Comparison of ENCODE assay signal across 8 cellular contexts in the genomic region with DNA sequence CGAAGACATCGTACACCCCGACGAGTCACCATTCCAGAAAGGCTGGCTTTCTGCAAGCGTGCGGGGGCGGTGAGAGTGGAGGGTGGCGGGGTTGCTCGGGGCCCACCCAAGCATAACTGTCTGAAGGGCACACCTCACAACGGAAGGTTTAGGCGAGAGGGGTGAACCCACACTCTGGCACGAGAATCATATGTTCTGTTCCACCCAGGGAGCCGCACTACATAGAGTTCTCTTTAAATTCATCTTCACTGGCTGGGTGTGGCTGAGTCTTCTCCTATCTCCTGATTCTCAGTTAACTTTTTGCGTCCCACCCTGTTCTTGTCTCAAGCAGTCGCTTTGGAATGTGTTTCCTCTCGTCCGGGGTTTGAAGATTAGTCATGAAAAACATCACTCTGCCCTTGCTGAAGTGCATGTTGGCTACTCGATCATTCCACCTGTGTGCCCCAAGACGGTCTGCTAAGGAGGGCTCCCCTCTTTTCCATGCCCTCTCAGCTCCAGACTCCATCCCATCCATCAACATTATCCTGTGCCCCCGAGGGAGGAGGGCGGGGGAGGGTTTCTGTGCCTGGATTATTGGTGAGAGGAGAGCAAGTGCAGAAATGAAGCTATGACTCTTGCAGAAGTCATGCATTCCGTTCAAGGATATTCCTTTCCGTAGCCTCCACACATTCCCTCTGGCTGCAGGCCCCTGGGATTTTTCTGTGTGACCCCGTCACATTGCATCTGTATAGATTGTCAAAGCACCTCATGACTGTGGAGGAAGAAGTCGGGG. TPM values are rescaled to one million over a fixed set of nuclear protein-coding genes. Genes with fewer than 3 reads are reported as not detected.
DNase-seq lines count a peak whose midpoint lies in the region; ATAC-seq, FAIRE-seq and TF ChIP-seq lines count a peak whose summit lies in the region.

No MANE protein-coding gene starts in this region.

- H3K36me3 ChIP-seq in endodermal cell (ENCODE audit: control insufficient read depth, insufficient read depth, low read length), result no peaks in the 10 kb centered on the region

- ATAC-seq in A549 (peak in 1 of 2 experiments; percentile 6; a peak in 2 of 6 replicates), HG03565 (IDR thresholded peaks at IDR 0.05; ENCODE audit: unreplicated experiment) (no peak)
- no peak for ATAC-seq in naive thymus-derived CD8-positive, alpha-beta T cell

- peak overlapping the region; percentile 62 for H3K4me3 Mint-ChIP-seq in endodermal cell
- peak overlapping the region; percentile 43 to 77 (median 62) for H3K4me3 Mint-ChIP-seq in naive thymus-derived CD8-positive, alpha-beta T cell

- CTCF ChIA-PET in A549 (lab: Yijun Ruan, JAX), result interaction anchor here (0.6 to 4.6 kb wide), 32 partner anchors 8 to 1420 kb away, joined by 3 to 112 read pairs (median 10); no protein-coding TSS in a partner anchor

- H3K4me1 ChIP-seq in A549, result peaks cover 8% of the 10 kb centered on the region; the same call in 2 of the 3 replicates
- H3K4me1 ChIP-seq in endodermal cell (ENCODE audit: control insufficient read depth, insufficient read depth, low read length), result no peaks in the 10 kb centered on the region

- TF ChIP-seq CTCF in A549 (IDR thresholded peaks at IDR 0.05) (no peak), endodermal cell (conservative IDR thresholded peaks at IDR 0.05) (no peak)

- H3K27ac Mint-ChIP-seq in endodermal cell, result no peak overlapping the region
- peak overlapping the region in 6 of 10 donors; percentile 43 to 87 (median 54) for H3K27ac Mint-ChIP-seq in naive thymus-derived CD8-positive, alpha-beta T cell

- peaks cover 8% of the 10 kb centered on the region for H3K9me3 Mint-ChIP-seq in endodermal cell
- H3K9me3 Mint-ChIP-seq in naive thymus-derived CD8-positive, alpha-beta T cell, result no peaks in the 10 kb centered on the region

- peaks cover 5% of the 10 kb centered on the region for H3K36me3 Mint-ChIP-seq in endodermal cell (ENCODE audit: low read depth)
- H3K36me3 Mint-ChIP-seq in naive thymus-derived CD8-positive, alpha-beta T cell, result no peaks in the 10 kb centered on the region

- WGBS in A549 (ENCODE audit: missing lambda C conversion rate), result 73% methylated on average over 25 of the region's 25 CpGs
- 86 to 88% methylated on average over 23 to 25 of the region's 25 CpGs for WGBS in endodermal cell (ENCODE audit: insufficient coverage in 1 of 2, insufficient read length in 1 of 2), 2 experiments

- TF ChIP-seq POLR2A in A549 (IDR thresholded peaks at IDR 0.05; ENCODE audit: low read length), result no peak

- H3K4me3 ChIP-seq in A549 (no peak overlapping the region), endodermal cell (ENCODE audit: low read length) (no peak overlapping the region)

- peaks cover 71% of the 10 kb centered on the region for H3K27me3 ChIP-seq in endodermal cell (ENCODE audit: control insufficient read depth, insufficient read depth, low read length, poor library complexity, severe bottlenecking)

- TF ChIP-seq EP300 in A549 (IDR thresholded peaks at IDR 0.05), result no peak

- DNase-seq in A549 (ENCODE audit: low read depth in 1 of 2, low spot score in 1 of 2) (no peak), NCI-H226 (peak; percentile 91), endodermal cell (no peak), UCSD-AML1 (lab: John Stamatoyannopoulos, UW; ENCODE audit: unreplicated experiment) (no peak), cerebellar cortex (ENCODE audit: low spot score) (no peak), NOMO-1 treated with DMSO at 0.1 percent for 48 hours (lab: John Stamatoyannopoulos, UW; ENCODE audit: unreplicated experiment) (no peak)
- DNase-seq in naive thymus-derived CD8-positive, alpha-beta T cell, result no peak

- H3K4me2 ChIP-seq in A549, result peak overlapping the region; percentile 94

- peak overlapping the region; percentile 72 to 96; a peak in 5 of 6 replicates for H3K27ac ChIP-seq in A549
- no peak overlapping the region for H3K27ac ChIP-seq in endodermal cell (ENCODE audit: low read depth, low read length)

- H3K9me3 ChIP-seq in A549 (no peaks in the 10 kb centered on the region), endodermal cell (ENCODE audit: control insufficient read depth, low read length) (peaks cover 10% of the 10 kb centered on the region)

- POLR2A ChIA-PET in A549 (lab: Yijun Ruan, JAX), result interaction anchor here (2.2 kb wide), 1 partner anchor 79 kb away, joined by 12 read pairs; no protein-coding TSS in a partner anchor
- POLR2A ChIA-PET in naive thymus-derived CD8-positive, alpha-beta T cell (lab: Charles Lee), result interaction anchor here (0.6 to 3.0 kb wide), 5 partner anchors 80 to 168 kb away, joined by 3 to 26 read pairs (median 15); no protein-coding TSS in a partner anchor

- H3K9ac ChIP-seq in endodermal cell (ENCODE audit: extremely low read depth, low read length, poor library complexity, severe bottlenecking), result no peak overlapping the region

- no peak for FAIRE-seq in A549 (lab: Jason Lieb, UNC)

- no peak for TF ChIP-seq RAD21 in A549 (conservative IDR thresholded peaks at IDR 0.05 in 1 of 2, IDR thresholded peaks at IDR 0.05 in 1 of 2)

- H3K4me1 Mint-ChIP-seq in endodermal cell, result peaks cover 7% of the 10 kb centered on the region
- H3K4me1 Mint-ChIP-seq in naive thymus-derived CD8-positive, alpha-beta T cell, result peaks cover 10 to 17% (median 15%) of the 10 kb centered on the region in 4 donors

- peaks cover 53% of the 10 kb centered on the region for H3K27me3 Mint-ChIP-seq in endodermal cell (ENCODE audit: insufficient read depth)
- H3K27me3 Mint-ChIP-seq in naive thymus-derived CD8-positive, alpha-beta T cell, result peaks cover 4 to 31% (median 21%) of the 10 kb centered on the region in 5 donors

TF ChIP-seq in A549, 52 proteins besides CTCF, POLR2A, EP300 and RAD21:
- TF ChIP-seq KDM5A (IDR thresholded peaks at IDR 0.05) (no peak), CBX8 (IDR thresholded peaks at IDR 0.05) (no peak), CBX2 (IDR thresholded peaks at IDR 0.05; ENCODE audit: borderline replicate concordance, low read depth) (no peak), CEBPB (IDR thresholded peaks at IDR 0.05) (no peak), PHF8 (IDR thresholded peaks at IDR 0.05; ENCODE audit: borderline replicate concordance, low read depth) (no peak)
- TF ChIP-seq, protein P1, sequence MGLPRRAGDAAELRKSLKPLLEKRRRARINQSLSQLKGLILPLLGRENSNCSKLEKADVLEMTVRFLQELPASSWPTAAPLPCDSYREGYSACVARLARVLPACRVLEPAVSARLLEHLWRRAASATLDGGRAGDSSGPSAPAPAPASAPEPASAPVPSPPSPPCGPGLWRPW (IDR thresholded peaks at IDR 0.05), result no peak

RNA-seq across cellular contexts. Expression of gene CD34, which starts 53.5 kb away (rescaled TPM):
- polyA plus RNA-seq in A549 (2011; rRNA removed) (0.04 TPM in 1 of 2 replicates, not detected in the other), A549 (2017; fragmentation: RNase III; extraction: RNeasy Plus Mini Kit Qiagen cat#74134 plus additional on column Dnase treatment) (0.04 to 0.05 TPM in 2 of 3 replicates, not detected in the other)
- 0.03 TPM in 2 replicates for polyA plus RNA-seq in A549 (2012; cell fraction: cytosol; rRNA removed)
- polyA plus RNA-seq in A549 (2012; cell fraction: nucleus; rRNA removed), result not detected in 2 replicates
- 0.05 TPM in 1 of 2 replicates, not detected in the other for polyA minus RNA-seq in A549 (2011; rRNA and poly(A)+ RNA removed)
- 1 to 10 TPM; 1.6 to 6.9 TPM for total RNA-seq in endodermal cell
- 1.2 TPM for polyA plus RNA-seq in endodermal cell (2013, experiment 1 of 2)
- polyA plus RNA-seq in endodermal cell (2013, experiment 2 of 2), result 0.99 TPM
- not detected for total RNA-seq in naive thymus-derived CD8-positive, alpha-beta T cell
- not detected for polyA plus RNA-seq in naive thymus-derived CD8-positive, alpha-beta T cell
